2 cellular contexts compared by ENCODE assay signal in the genomic region with DNA sequence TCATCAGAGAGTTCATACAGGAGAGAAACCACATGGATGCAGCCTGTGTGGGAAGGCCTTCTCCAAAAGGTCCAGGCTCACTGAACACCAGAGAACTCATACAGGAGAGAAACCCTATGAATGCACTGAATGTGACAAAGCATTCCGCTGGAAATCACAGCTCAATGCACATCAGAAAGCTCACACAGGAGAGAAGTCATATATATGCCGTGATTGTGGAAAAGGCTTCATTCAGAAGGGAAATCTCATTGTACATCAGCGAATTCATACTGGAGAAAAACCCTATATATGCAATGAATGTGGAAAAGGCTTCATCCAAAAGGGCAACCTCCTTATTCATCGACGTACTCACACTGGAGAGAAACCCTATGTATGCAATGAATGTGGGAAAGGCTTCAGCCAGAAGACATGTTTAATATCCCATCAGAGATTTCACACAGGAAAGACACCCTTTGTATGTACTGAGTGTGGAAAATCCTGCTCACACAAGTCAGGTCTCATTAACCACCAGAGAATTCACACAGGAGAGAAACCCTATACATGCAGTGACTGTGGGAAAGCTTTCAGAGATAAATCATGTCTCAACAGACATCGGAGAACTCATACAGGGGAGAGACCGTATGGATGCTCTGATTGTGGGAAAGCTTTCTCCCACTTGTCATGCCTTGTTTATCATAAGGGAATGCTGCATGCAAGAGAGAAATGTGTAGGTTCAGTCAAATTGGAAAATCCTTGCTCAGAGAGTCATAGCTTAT.
A peak's percentile ranks its signal among the peaks of the same experiment; 100 is the strongest.
TF ChIP-seq lines count a peak whose summit lies in the region.

No MANE protein-coding gene starts in this region.

TF ChIP-seq in A549, 52 proteins besides CTCF, POLR2A, EP300 and RAD21:
- TF ChIP-seq BHLHE40 (IDR thresholded peaks at IDR 0.05; ENCODE audit: low read depth, low read length) (no peak), MAZ (IDR thresholded peaks at IDR 0.05; ENCODE audit: borderline replicate concordance, low read depth, low read length) (no peak), GATA3 (IDR thresholded peaks at IDR 0.05; ENCODE audit: borderline replicate concordance) (peak; percentile 26; the same call in 1 of the 2 replicates)
TF ChIP-seq in A549: peak in this region for 1.

TF ChIP-seq in HEK293, 187 proteins besides CTCF, POLR2A, EP300 and RAD21:
- TF ChIP-seq ZNF157 (tag by site-specific recombination; IDR thresholded peaks at IDR 0.05) (no peak), ZNF623 (tag by site-specific recombination; IDR thresholded peaks at IDR 0.05) (no peak), ZFP37 (tag by site-specific recombination; IDR thresholded peaks at IDR 0.05) (no peak), OSR2 (tag by site-specific recombination; IDR thresholded peaks at IDR 0.05) (no peak), TRIM28 (IDR thresholded peaks at IDR 0.05; ENCODE audit: borderline replicate concordance, low read length) (peak; percentile 74; the same call in 1 of the 2 replicates), ZSCAN23 (tag by site-specific recombination; IDR thresholded peaks at IDR 0.05) (no peak), ZNF571 (tag by site-specific recombination; IDR thresholded peaks at IDR 0.05) (no peak), ZNF596 (tag by site-specific recombination; IDR thresholded peaks at IDR 0.05) (no peak), ZNF776 (tag by site-specific recombination; IDR thresholded peaks at IDR 0.05; ENCODE audit: borderline replicate concordance) (no peak), ZNF514 (tag by site-specific recombination; IDR thresholded peaks at IDR 0.05) (no peak), SETDB1 (IDR thresholded peaks at IDR 0.05; ENCODE audit: insufficient read length, low read length) (peak; percentile 98), ZNF274 (IDR thresholded peaks at IDR 0.05; ENCODE audit: low read length) (no peak), ZNF274 (tag by site-specific recombination; IDR thresholded peaks at IDR 0.05; ENCODE audit: borderline replicate concordance) (peak; percentile 74; the same call in 1 of the 2 replicates), PRDM1 (tag by site-specific recombination; IDR thresholded peaks at IDR 0.05) (no peak)
